ENCODE assay signal across 1 cellular context in genomic region chr14:71701990-71702389, GRCh38.
TF ChIP-seq lines count a peak whose summit lies in the region.

No MANE protein-coding gene starts in this region.

TF ChIP-seq in IMR-90, 13 proteins besides CTCF, POLR2A, EP300 and RAD21:
- peak; percentile 64 for TF ChIP-seq BHLHE40 (IDR thresholded peaks at IDR 0.05; ENCODE audit: low read depth, low read length)
- no peak; the same call in 1 of the 2 replicates for TF ChIP-seq MAFK (IDR thresholded peaks at IDR 0.05; ENCODE audit: low read depth, low read length)
